ENCODE assay signal across 15 cellular contexts in the genomic region with DNA sequence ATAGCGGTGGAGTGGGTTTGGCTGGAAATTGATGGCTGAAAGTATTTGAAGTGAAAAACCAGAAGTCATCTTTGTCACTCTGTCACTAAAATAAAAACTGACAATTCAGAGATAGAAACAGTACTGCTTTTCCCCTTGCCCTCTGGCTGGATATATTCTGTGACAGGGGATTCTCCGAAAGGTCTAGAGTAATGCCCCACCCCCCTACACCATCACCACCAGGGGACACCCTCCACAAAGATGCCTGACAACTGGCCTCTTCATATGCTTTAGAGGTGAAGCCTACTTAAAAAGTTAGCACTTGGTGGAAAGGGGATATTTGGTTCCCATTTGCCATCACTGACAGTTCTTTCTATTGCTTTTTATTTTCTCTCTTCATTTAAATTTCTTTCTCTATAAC.
DNase-seq lines count a peak whose midpoint lies in the region; ATAC-seq and TF ChIP-seq lines count a peak whose summit lies in the region.
"Had no signal": no experiment of that assay in that cellular context is flagged by ENCODE, and none has a peak within 500 bp of the region (broad histone marks: within the 10 kb centered on the region; RNA-seq: fewer than 3 reads in every experiment).

No MANE protein-coding gene starts in this region.

- no peaks in the 10 kb centered on the region for H3K27me3 ChIP-seq in BJ (ENCODE audit: control insufficient read depth, insufficient read depth, low read length)
- no peaks in the 10 kb centered on the region for H3K27me3 ChIP-seq in OCI-LY3 (ENCODE audit: low read depth, low read length)
- no peaks in the 10 kb centered on the region for H3K27me3 ChIP-seq in lower lobe of right lung (ENCODE audit: low read depth)
- H3K27me3 ChIP-seq: MG63 had no signal

- H3K27ac ChIP-seq in OCI-LY3 (ENCODE audit: low read length) (no peak overlapping the region), lower lobe of right lung (no peak overlapping the region)
- H3K27ac ChIP-seq: skin epidermis had no signal

- 0 out of 2 replicates have a peak, but pooled peaks have one; percentile 13 for TF ChIP-seq CTCF in BJ (IDR thresholded peaks at IDR 0.05; ENCODE audit: insufficient read depth, low read depth, low read length)
- TF ChIP-seq CTCF in GM12875 (IDR thresholded peaks at IDR 0.05; ENCODE audit: borderline replicate concordance, insufficient read depth, low read depth, low read length) = peak; percentile 28; the same call in 1 of the 2 replicates
- TF ChIP-seq CTCF in OCI-LY3 (IDR thresholded peaks at IDR 0.05; ENCODE audit: low read depth, low read length) = peak; percentile 22
- peak; percentile 22 for TF ChIP-seq CTCF in fibroblast of mammary gland (conservative IDR thresholded peaks at IDR 0.05; ENCODE audit: control insufficient read depth, insufficient read depth, low read depth, low read length)
- no peak for TF ChIP-seq CTCF in lower lobe of right lung (IDR thresholded peaks at IDR 0.05)

- H3K9ac ChIP-seq in OCI-LY3 (ENCODE audit: low read length) = no peak overlapping the region

- H3K4me2 ChIP-seq in OCI-LY3 (ENCODE audit: low read length) = no peak overlapping the region

- no peaks in the 10 kb centered on the region for H4K20me1 ChIP-seq in OCI-LY3 (ENCODE audit: insufficient read depth, low read length)

- ATAC-seq in HG03025 (IDR thresholded peaks at IDR 0.05; ENCODE audit: low FRiP score, unreplicated experiment) (no peak), lower lobe of right lung (no peak)
- ATAC-seq: left cardiac atrium had no signal

- intact Hi-C loops in lower lobe of right lung (cut with DNase I) = no loop called here

- H3K36me3 ChIP-seq in BJ (ENCODE audit: control insufficient read depth, insufficient read depth, low read length) (no peaks in the 10 kb centered on the region), OCI-LY3 (replicated peaks; ENCODE audit: low read depth, low read length) (no peaks in the 10 kb centered on the region), lower lobe of right lung (no peaks in the 10 kb centered on the region)
- H3K36me3 ChIP-seq: MG63 had no signal

- POLR2A ChIA-PET in BJ (lab: Charles Lee) = no interaction called here

- H3K79me2 ChIP-seq in OCI-LY3 (ENCODE audit: low read length) = no peaks in the 10 kb centered on the region

- H3K9me3 ChIP-seq in OCI-LY3 (ENCODE audit: insufficient read depth, low read length) = no peaks in the 10 kb centered on the region
- H3K9me3 ChIP-seq in lower lobe of right lung = no peaks in the 10 kb centered on the region
- H3K9me3 ChIP-seq: MG63 had no signal

- DNase-seq in BJ (ENCODE audit: low read depth) (no peak), fibroblast of mammary gland (ENCODE audit: low read depth) (no peak), lower lobe of right lung (no peak), NCI-H446 (lab: John Stamatoyannopoulos, UW) (no peak)
- DNase-seq: activated CD4-positive, alpha-beta memory T cell treated with anti-CD3 and anti-CD28 coated beads, Interleukin-2, amount 10 ng/mL, durations not matched to agents 7 days and 5 days; activated effector memory CD4-positive, alpha-beta T cell treated with Interleukin-2 at 50 U/mL for 16 hours; cortex of kidney; left cardiac atrium; MG63; NCI-H2081 treated with DMSO at 0.1 percent for 48 hours; SIG-M5 had no signal

- no peak overlapping the region for H2AFZ ChIP-seq in OCI-LY3 (ENCODE audit: low read depth, low read length)

- no peaks in the 10 kb centered on the region for H3K4me1 ChIP-seq in OCI-LY3 (ENCODE audit: low read length)
- no peaks in the 10 kb centered on the region for H3K4me1 ChIP-seq in lower lobe of right lung

- CTCF ChIA-PET in BJ (lab: Yijun Ruan, JAX) = interaction anchor here (0.9 to 1.0 kb wide), 2 partner anchors 20 to 118 kb away, joined by 3 to 4 read pairs; no protein-coding TSS in a partner anchor

- H3K4me3 ChIP-seq in BJ (ENCODE audit: low read depth, low read length) (no peak overlapping the region), GM12875 (ENCODE audit: low read depth, low read length) (no peak overlapping the region), OCI-LY3 (ENCODE audit: low read length) (no peak overlapping the region), fibroblast of mammary gland (ENCODE audit: control insufficient read depth, low read depth, low read length) (no peak overlapping the region), lower lobe of right lung (no peak overlapping the region)
- H3K4me3 ChIP-seq: MG63, skin epidermis had no signal
